1 cellular context compared by ENCODE assay signal in genomic region chr11:86245369-86246292, GRCh38.
A peak's percentile ranks its signal among the peaks of the same experiment; 100 is the strongest.
TF ChIP-seq lines count a peak whose summit lies in the region.

No MANE protein-coding gene starts in this region.

TF ChIP-seq in H1, 55 proteins besides CTCF, POLR2A, EP300 and RAD21 (continued from another document):
- TF ChIP-seq CHD7 (IDR thresholded peaks at IDR 0.05; ENCODE audit: insufficient replicate concordance, low read length) (no peak), SAP30 (IDR thresholded peaks at IDR 0.05; ENCODE audit: insufficient read depth, insufficient replicate concordance, low read length) (peak; percentile 75), MAFK (IDR thresholded peaks at IDR 0.05; ENCODE audit: low read depth, low read length) (no peak), BACH1 (IDR thresholded peaks at IDR 0.05; ENCODE audit: low read length) (no peak), YY1 (IDR thresholded peaks at IDR 0.05; ENCODE audit: low read depth, low read length) (no peak), RNF2 (IDR thresholded peaks at IDR 0.05; ENCODE audit: borderline replicate concordance, low read depth, low read length, missing control alignments, poor library complexity, severe bottlenecking) (no peak), CHD1 (IDR thresholded peaks at IDR 0.05; ENCODE audit: low read depth, low read length) (no peak), HDAC2 (IDR thresholded peaks at IDR 0.05; ENCODE audit: borderline replicate concordance in 1 of 2, low read depth in 2 of 2, low read length in 2 of 2) (no peak), RXRA (IDR thresholded peaks at IDR 0.05; ENCODE audit: insufficient read depth, low read depth, low read length) (no peak), CREB1 (IDR thresholded peaks at IDR 0.05) (no peak), SIN3A (conservative IDR thresholded peaks at IDR 0.05 in 1 of 2, IDR thresholded peaks at IDR 0.05 in 1 of 2; ENCODE audit: low read depth in 1 of 2, low read length in 2 of 2) (peak in 1 of 2 experiments; percentile 49; a peak in 2 of 4 replicates), CEBPB (IDR thresholded peaks at IDR 0.05; ENCODE audit: low read depth, low read length) (no peak), RFX5 (IDR thresholded peaks at IDR 0.05; ENCODE audit: borderline replicate concordance, low read depth, low read length) (no peak), KDM4A (IDR thresholded peaks at IDR 0.05; ENCODE audit: low read depth, low read length, severe bottlenecking) (peak; percentile 34), EGR1 (IDR thresholded peaks at IDR 0.05; ENCODE audit: borderline replicate concordance, low read depth, low read length) (no peak), KDM1A (IDR thresholded peaks at IDR 0.05; ENCODE audit: borderline replicate concordance, low read length) (peak; percentile 35; the same call in 1 of the 2 replicates)
TF ChIP-seq in H1: peak in this region for 6.
